8 cellular contexts compared by ENCODE assay signal in the genomic region with DNA sequence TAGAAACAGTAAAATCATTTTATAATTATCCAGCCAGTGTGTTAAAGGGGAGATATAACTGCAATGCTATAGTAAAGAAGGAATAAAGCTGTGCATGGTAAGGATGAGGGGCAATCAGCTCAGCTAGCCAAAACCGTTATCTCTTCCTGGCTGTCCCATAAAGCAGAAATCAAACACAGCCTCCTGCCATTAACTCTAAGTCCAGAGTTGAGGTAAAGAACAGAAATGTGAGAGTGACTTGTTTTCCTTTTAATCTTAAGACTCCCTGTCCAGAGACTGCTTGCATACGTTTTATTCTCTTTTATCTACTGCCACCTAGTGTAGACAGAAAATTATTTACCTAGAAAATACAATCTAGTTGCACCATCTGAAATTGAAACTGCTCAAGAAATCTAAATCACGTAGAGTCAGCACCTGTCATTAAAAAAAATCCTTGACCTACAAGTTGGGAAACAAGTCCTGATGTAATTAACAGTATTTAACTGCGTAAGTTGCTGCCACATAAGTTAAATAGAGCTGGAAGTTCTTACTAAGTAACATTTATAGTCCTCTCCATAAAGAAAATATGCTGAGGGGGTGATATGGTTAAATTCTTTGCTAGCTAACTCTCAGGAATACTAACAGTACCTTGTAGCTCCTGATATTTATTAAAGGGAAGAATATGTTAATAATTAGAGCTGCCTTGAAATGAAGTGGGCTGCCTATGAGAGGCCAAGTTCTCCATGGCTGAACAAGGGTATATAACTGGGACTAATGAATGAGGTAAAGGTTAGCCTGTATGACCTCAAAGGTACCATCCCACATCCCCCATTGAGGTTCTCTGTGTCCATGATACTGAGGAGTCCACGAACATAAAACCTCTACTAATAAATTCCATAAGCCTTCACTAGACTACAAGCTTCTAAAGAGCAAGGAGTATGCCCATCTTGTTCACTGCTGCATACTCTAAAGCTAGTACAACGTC.
DNase-seq lines count a peak whose midpoint lies in the region; ATAC-seq, FAIRE-seq and TF ChIP-seq lines count a peak whose summit lies in the region.

No MANE protein-coding gene starts in this region.

- TF ChIP-seq CTCF in Caco-2 (IDR thresholded peaks at IDR 0.05; ENCODE audit: insufficient read depth in 1 of 2, low read depth in 1 of 2, low read length in 1 of 2, severe bottlenecking in 1 of 2, unreplicated experiment in 1 of 2) (peak; percentile 23 to 49), psoas muscle (IDR thresholded peaks at IDR 0.05) (peak; percentile 59)

- no peaks in the 10 kb centered on the region for H3K9me3 Mint-ChIP-seq in Caco-2 (ENCODE audit: unreplicated experiment)
- H3K9me3 Mint-ChIP-seq in activated T-helper 1 cell treated with anti-CD3 and anti-CD28 coated beads, Interleukin-12 subunit alpha, Interleukin-12 subunit beta, Interleukin-2, Interleukin-4 antibody, amounts not matched to agents 30 ng/mL and 10 ng/mL and 1 ng/mL, durations not matched to agents 14 hours and 24 hours and 36 hours = no peaks in the 10 kb centered on the region

- intact Hi-C loops in Caco-2 (cut with micrococcal nuclease; ENCODE audit: unreplicated experiment) (loop anchor here (1.0 to 10.0 kb wide), 4 partner anchors 110 to 443 kb away; partner anchors contain the start of gene DUSP6), psoas muscle (cut with DNase I) (loop anchor here (1.0 to 5.0 kb wide), 4 partner anchors 411 to 445 kb away; no protein-coding TSS in a partner anchor)
- intact Hi-C loops in activated T-helper 1 cell treated with anti-CD3 and anti-CD28 coated beads, Interleukin-12 subunit alpha, Interleukin-12 subunit beta, Interleukin-2, Interleukin-4 antibody, amounts not matched to agents 30 ng/mL and 10 ng/mL and 1 ng/mL, durations not matched to agents 14 hours and 24 hours and 36 hours (cut with micrococcal nuclease) = loop anchor here (1.0 to 10.0 kb wide), 7 partner anchors 108 to 1167 kb away; no protein-coding TSS in a partner anchor

- ATAC-seq in HG03175 (IDR thresholded peaks at IDR 0.05; ENCODE audit: unreplicated experiment) = peak; percentile 94
- peak; percentile 79 to 96 (median 84) for ATAC-seq in psoas muscle

- H3K4me3 Mint-ChIP-seq in Caco-2 (ENCODE audit: unreplicated experiment) = no peak overlapping the region
- H3K4me3 Mint-ChIP-seq in activated T-helper 1 cell treated with anti-CD3 and anti-CD28 coated beads, Interleukin-12 subunit alpha, Interleukin-12 subunit beta, Interleukin-2, Interleukin-4 antibody, amounts not matched to agents 30 ng/mL and 10 ng/mL and 1 ng/mL, durations not matched to agents 14 hours and 24 hours and 36 hours = peak overlapping the region; percentile 60

- H3K36me3 Mint-ChIP-seq in Caco-2 (ENCODE audit: insufficient read depth, unreplicated experiment) = no peaks in the 10 kb centered on the region
- H3K36me3 Mint-ChIP-seq in activated T-helper 1 cell treated with anti-CD3 and anti-CD28 coated beads, Interleukin-12 subunit alpha, Interleukin-12 subunit beta, Interleukin-2, Interleukin-4 antibody, amounts not matched to agents 30 ng/mL and 10 ng/mL and 1 ng/mL, durations not matched to agents 14 hours and 24 hours and 36 hours (ENCODE audit: low read depth) = peaks cover 20% of the 10 kb centered on the region

- H3K27me3 ChIP-seq in Caco-2 (replicated peaks; ENCODE audit: control insufficient read depth, insufficient read depth, low read length) = no peaks in the 10 kb centered on the region
- no peaks in the 10 kb centered on the region for H3K27me3 ChIP-seq in psoas muscle (ENCODE audit: insufficient read depth in 3 of 3, low read length in 2 of 3)

- no peaks in the 10 kb centered on the region for H3K27me3 Mint-ChIP-seq in Caco-2 (ENCODE audit: insufficient read depth, unreplicated experiment)
- H3K27me3 Mint-ChIP-seq in activated T-helper 1 cell treated with anti-CD3 and anti-CD28 coated beads, Interleukin-12 subunit alpha, Interleukin-12 subunit beta, Interleukin-2, Interleukin-4 antibody, amounts not matched to agents 30 ng/mL and 10 ng/mL and 1 ng/mL, durations not matched to agents 14 hours and 24 hours and 36 hours (ENCODE audit: insufficient read depth) = no peaks in the 10 kb centered on the region

- DNase-seq in Caco-2 = peak in 1 of 2 experiments; percentile 43
- peak; percentile 12 for DNase-seq in GM19239 (ENCODE audit: insufficient read length, low spot score)
- peak; percentile 72 for DNase-seq in NCI-H2196 (lab: John Stamatoyannopoulos, UW; ENCODE audit: unreplicated experiment)
- DNase-seq in activated T-helper 1 cell treated with anti-CD3 and anti-CD28 coated beads, Interleukin-12 subunit alpha, Interleukin-12 subunit beta, Interleukin-2, Interleukin-4 antibody, amounts not matched to agents 30 ng/mL and 10 ng/mL and 1 ng/mL, durations not matched to agents 14 hours and 24 hours and 36 hours (ENCODE audit: low spot score) = no peak
- peak; percentile 66 for DNase-seq in glomerular endothelial cell (ENCODE audit: extremely low read depth, low read depth, low spot score)
- no peak for DNase-seq in psoas muscle
- DNase-seq in stimulated activated CD4-positive, alpha-beta T cell treated with anti-CD3 and anti-CD28 coated beads, Interleukin-15, amount 100 ng/mL, for 24 hours = no peak

- peak; percentile 86 for FAIRE-seq in GM19239 (lab: Jason Lieb, UNC)

- no peaks in the 10 kb centered on the region for H3K9me3 ChIP-seq in Caco-2
- H3K9me3 ChIP-seq in psoas muscle = no peaks in the 10 kb centered on the region

- no peak overlapping the region for H3K4me3 ChIP-seq in Caco-2 (ENCODE audit: low read depth, low read length)
- peak overlapping the region; percentile 20 for H3K4me3 ChIP-seq in psoas muscle

- no TSS peak for BruUV-seq in Caco-2 (replicated peaks; lab: Mats Ljungman, UMichigan)

- no peak overlapping the region for H3K27ac Mint-ChIP-seq in Caco-2 (ENCODE audit: unreplicated experiment)
- peak overlapping the region; percentile 36 for H3K27ac Mint-ChIP-seq in activated T-helper 1 cell treated with anti-CD3 and anti-CD28 coated beads, Interleukin-12 subunit alpha, Interleukin-12 subunit beta, Interleukin-2, Interleukin-4 antibody, amounts not matched to agents 30 ng/mL and 10 ng/mL and 1 ng/mL, durations not matched to agents 14 hours and 24 hours and 36 hours

- 19 to 26% (median 25%) methylated on average over 6 of the region's 6 CpGs for WGBS in psoas muscle, 3 donors

- POLR2A ChIA-PET in Caco-2 (lab: Charles Lee) = no interaction called here

- peaks cover 11% of the 10 kb centered on the region for H3K4me1 Mint-ChIP-seq in Caco-2 (ENCODE audit: low read depth, unreplicated experiment)
- peaks cover 43% of the 10 kb centered on the region for H3K4me1 Mint-ChIP-seq in activated T-helper 1 cell treated with anti-CD3 and anti-CD28 coated beads, Interleukin-12 subunit alpha, Interleukin-12 subunit beta, Interleukin-2, Interleukin-4 antibody, amounts not matched to agents 30 ng/mL and 10 ng/mL and 1 ng/mL, durations not matched to agents 14 hours and 24 hours and 36 hours (ENCODE audit: low read depth)

- H3K4me1 ChIP-seq in Caco-2 (no peaks in the 10 kb centered on the region; the same call in 1 of the 2 replicates), psoas muscle (no peaks in the 10 kb centered on the region)

- CTCF ChIA-PET in Caco-2 (lab: Charles Lee) = interaction anchor here (1.0 to 1.4 kb wide), 2 partner anchors 10 to 443 kb away, joined by 4 to 7 read pairs; no protein-coding TSS in a partner anchor

- no peaks in the 10 kb centered on the region for H3K36me3 ChIP-seq in Caco-2 (ENCODE audit: control insufficient read depth, insufficient read depth, low read length)
- H3K36me3 ChIP-seq in psoas muscle (ENCODE audit: insufficient read depth in 1 of 2, low read depth in 1 of 2) = no peaks in the 10 kb centered on the region

- H3K27ac ChIP-seq in psoas muscle = peak overlapping the region; percentile 1

Comparison
In these comparisons a context has a peak if more than half of its experiments do, and no peak if none do; other contexts are left out.
1. DNase-seq: peak in GM19239 (single experiment), NCI-H2196 (single experiment) and glomerular endothelial cell (single experiment); none in activated T-helper 1 cell treated with anti-CD3 and anti-CD28 coated beads, Interleukin-12 subunit alpha, Interleukin-12 subunit beta, Interleukin-2, Interleukin-4 antibody, amounts not matched to agents 30 ng/mL and 10 ng/mL and 1 ng/mL, durations not matched to agents 14 hours and 24 hours and 36 hours (single experiment), psoas muscle (0 of 2) and stimulated activated CD4-positive, alpha-beta T cell treated with anti-CD3 and anti-CD28 coated beads, Interleukin-15, amount 100 ng/mL, for 24 hours (single experiment).